In the genomic region with DNA sequence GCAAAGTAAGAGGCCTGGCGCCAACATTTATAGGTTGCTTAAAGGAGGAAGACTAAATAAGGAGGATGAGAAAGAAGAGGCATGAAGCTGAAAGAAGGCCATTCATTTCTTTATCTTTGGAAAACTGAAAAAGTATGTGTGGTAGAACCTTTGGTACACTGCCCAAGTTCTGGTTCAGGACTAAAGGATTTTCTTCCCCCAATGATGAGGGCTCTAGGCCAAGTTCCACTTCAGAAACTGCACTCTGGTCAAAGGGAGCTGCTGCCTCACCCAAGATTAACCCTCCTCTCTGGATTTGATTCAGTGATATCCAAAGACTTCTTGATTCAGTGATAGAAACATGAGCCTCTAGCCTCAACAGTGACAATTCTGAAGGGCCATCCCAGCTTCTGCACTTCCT, we compare ENCODE assay signal across 6 cellular contexts. TPM values are rescaled to one million over a fixed set of nuclear protein-coding genes. Genes with fewer than 3 reads are reported as not detected.
"Had no signal": no experiment of that assay in that cellular context is flagged by ENCODE, and none has a peak within 500 bp of the region (broad histone marks: within the 10 kb centered on the region; RNA-seq: fewer than 3 reads in every experiment).

No MANE protein-coding gene starts in this region.

- DNase-seq: H9, HCEC 1CT, IMR-90 had no signal

- H3K4me3 ChIP-seq: GM23338, K562 had no signal

- H3K4me2 ChIP-seq: GM23338 had no signal

RNA-seq across cellular contexts. Expression of a gene that starts 59.7 kb away (rescaled TPM):
- total RNA-seq: HT-29 had no signal
